In the genomic region with DNA sequence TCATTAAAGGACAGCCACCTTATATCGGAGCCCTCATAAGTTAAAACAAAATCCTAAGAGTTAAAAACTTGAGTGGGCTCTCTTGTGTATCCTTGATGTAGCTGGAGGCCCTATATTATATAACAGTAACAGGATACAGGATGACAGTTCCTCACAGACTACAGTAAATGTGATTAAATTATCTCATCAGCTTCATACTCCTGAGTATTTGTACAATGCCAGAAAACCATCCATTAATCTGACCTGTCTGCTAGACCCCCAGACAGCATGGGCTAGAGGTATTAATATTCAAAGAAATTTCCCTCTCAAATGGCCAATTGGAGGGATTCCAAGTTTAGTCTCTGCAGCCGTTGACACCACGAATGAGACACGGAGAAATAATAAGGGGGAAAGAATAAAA, we compare ENCODE assay signal across 10 cellular contexts.
DNase-seq lines count a peak whose midpoint lies in the region; ATAC-seq and TF ChIP-seq lines count a peak whose summit lies in the region.
"Had no signal": no experiment of that assay in that cellular context is flagged by ENCODE, and none has a peak within 500 bp of the region (broad histone marks: within the 10 kb centered on the region; RNA-seq: fewer than 3 reads in every experiment).

No MANE protein-coding gene starts in this region.

- H3K4me3 ChIP-seq in parathyroid adenoma (ENCODE audit: low read depth, low read length) (peak overlapping the region; percentile 30), suprapubic skin (no peak overlapping the region)
- H3K4me3 ChIP-seq: A549 had no signal

- peak overlapping the region; percentile 56 for H2AFZ ChIP-seq in parathyroid adenoma

- H3K4me1 ChIP-seq in parathyroid adenoma = peaks cover 6% of the 10 kb centered on the region
- peaks cover 35% of the 10 kb centered on the region for H3K4me1 ChIP-seq in suprapubic skin

- no peak for TF ChIP-seq POLR2A in suprapubic skin (IDR thresholded peaks at IDR 0.05)

- peak overlapping the region; percentile 59 for H3K4me2 ChIP-seq in parathyroid adenoma (ENCODE audit: low read length)
- H3K4me2 ChIP-seq: A549 had no signal

- no peak overlapping the region for H3K9ac ChIP-seq in parathyroid adenoma

- 44% methylated on average over 4 of the region's 4 CpGs for WGBS in suprapubic skin

- H3K79me2 ChIP-seq in parathyroid adenoma = no peaks in the 10 kb centered on the region

- H3K4me1 Mint-ChIP-seq in chondrocyte (ENCODE audit: low read depth) = peaks cover 40% of the 10 kb centered on the region

- H3K27me3 ChIP-seq in parathyroid adenoma (ENCODE audit: control insufficient read depth, insufficient read depth, low read length) (no peaks in the 10 kb centered on the region), suprapubic skin (no peaks in the 10 kb centered on the region)

- TF ChIP-seq CTCF in chondrocyte (IDR thresholded peaks at IDR 0.05) (no peak), parathyroid adenoma (IDR thresholded peaks at IDR 0.05) (no peak), suprapubic skin (IDR thresholded peaks at IDR 0.05) (no peak)

- peak overlapping the region; percentile 58 for H3K27ac Mint-ChIP-seq in chondrocyte (ENCODE audit: unreplicated experiment)

- H3K36me3 ChIP-seq in parathyroid adenoma (ENCODE audit: control insufficient read depth, insufficient read depth, low read length) (no peaks in the 10 kb centered on the region), suprapubic skin (no peaks in the 10 kb centered on the region)

- no peaks in the 10 kb centered on the region for H3K36me3 Mint-ChIP-seq in chondrocyte (ENCODE audit: low read depth)

- no peaks in the 10 kb centered on the region for H3K27me3 Mint-ChIP-seq in chondrocyte (ENCODE audit: low read depth)

- no peaks in the 10 kb centered on the region for H3K9me3 Mint-ChIP-seq in chondrocyte (ENCODE audit: low read depth)

- DNase-seq in DMS53 (lab: John Stamatoyannopoulos, UW) (peak; percentile 32), DMS53 treated with DMSO at 0.1 percent for 48 hours (lab: John Stamatoyannopoulos, UW; ENCODE audit: unreplicated experiment) (no peak), NCI-H2029 treated with DMSO at 0.1 percent for 48 hours (lab: John Stamatoyannopoulos, UW) (peak; percentile 8), chondrocyte (ENCODE audit: low spot score) (no peak), suprapubic skin (ENCODE audit: low spot score in 2 of 2) (no peak), NK-92 (lab: John Stamatoyannopoulos, UW; ENCODE audit: unreplicated experiment) (no peak)
- DNase-seq: left colon had no signal

- ATAC-seq in HG02763 (IDR thresholded peaks at IDR 0.05; ENCODE audit: unreplicated experiment) = no peak

- no peaks in the 10 kb centered on the region for H3K9me3 ChIP-seq in parathyroid adenoma (ENCODE audit: control insufficient read depth, low read length)
- H3K9me3 ChIP-seq in suprapubic skin = no peaks in the 10 kb centered on the region
- H3K9me3 ChIP-seq: A549 had no signal

- TF ChIP-seq EP300 in suprapubic skin (IDR thresholded peaks at IDR 0.05) = no peak

- H3K4me3 Mint-ChIP-seq in chondrocyte (ENCODE audit: unreplicated experiment) = peak overlapping the region; percentile 45

- H3K27ac ChIP-seq in parathyroid adenoma (peak overlapping the region; percentile 47), suprapubic skin (no peak overlapping the region)
- H3K27ac ChIP-seq: A549 had no signal

Comparison
In these comparisons a context has a peak if more than half of its experiments do, and no peak if none do; other contexts are left out.
1. DNase-seq: peak in DMS53 (single experiment) and NCI-H2029 treated with DMSO at 0.1 percent for 48 hours (single experiment); none in DMS53 treated with DMSO at 0.1 percent for 48 hours (single experiment), chondrocyte (single experiment), suprapubic skin (0 of 2) and NK-92 (single experiment).